ENCODE assay signal across 12 cellular contexts in genomic region chr2:177314194-177314593, GRCh38. TPM values are rescaled to one million over a fixed set of nuclear protein-coding genes. Genes with fewer than 3 reads are reported as not detected.
A peak's percentile ranks its signal among the peaks of the same experiment; 100 is the strongest.
DNase-seq lines count a peak whose midpoint lies in the region; ATAC-seq, FAIRE-seq and TF ChIP-seq lines count a peak whose summit lies in the region.
"Had no signal": no experiment of that assay in that cellular context is flagged by ENCODE, and none has a peak within 500 bp of the region (broad histone marks: within the 10 kb centered on the region; RNA-seq: fewer than 3 reads in every experiment).

No MANE protein-coding gene starts in this region.

- H3K36me3 ChIP-seq in GM23338 (ENCODE audit: insufficient read depth) (no peaks in the 10 kb centered on the region), heart left ventricle (no peaks in the 10 kb centered on the region), small intestine (ENCODE audit: control insufficient read depth in 2 of 2, insufficient read depth in 2 of 2, low read length in 2 of 2) (no peaks in the 10 kb centered on the region), spleen (peaks cover 0 to 3% (median 0%) of the 10 kb centered on the region in 6 donors)

- no peak overlapping the region for H3K27ac ChIP-seq in GM23338 (ENCODE audit: low read depth)
- peak overlapping the region in 4 of 12 donors; percentile 13 to 51 (median 24) for H3K27ac ChIP-seq in heart left ventricle
- no peak overlapping the region for H3K27ac ChIP-seq in small intestine (ENCODE audit: low read depth in 1 of 2, low read length in 1 of 2)
- no peak overlapping the region for H3K27ac ChIP-seq in spleen
- H3K27ac ChIP-seq: VCaP had no signal

- POLR2A ChIA-PET in activated CD4-positive, alpha-beta memory T cell treated with anti-CD3 and anti-CD28 coated beads, Interleukin-2, amount 10 ng/mL, durations not matched to agents 7 days and 5 days (lab: Charles Lee) = interaction anchor here (1.6 to 1.9 kb wide), 2 partner anchors 49 to 50 kb away, joined by 4 to 5 read pairs; no protein-coding TSS in a partner anchor

- H3K27me3 Mint-ChIP-seq in GM23338 (ENCODE audit: insufficient read depth, low read depth, poor library complexity) = peaks cover 7% of the 10 kb centered on the region
- no peaks in the 10 kb centered on the region for H3K27me3 Mint-ChIP-seq in activated CD4-positive, alpha-beta memory T cell treated with anti-CD3 and anti-CD28 coated beads, Interleukin-2, amount 10 ng/mL, durations not matched to agents 7 days and 5 days

- H3K4me1 ChIP-seq in GM23338 (ENCODE audit: insufficient read depth) (peaks cover 26% of the 10 kb centered on the region), heart left ventricle (peaks cover 0 to 16% (median 4%) of the 10 kb centered on the region in 12 donors), small intestine (ENCODE audit: control insufficient read depth in 2 of 2, insufficient read depth in 1 of 2, low read depth in 1 of 2, low read length in 1 of 2) (peaks cover 0 to 8% of the 10 kb centered on the region in 2 donors), spleen (peaks cover 0 to 5% (median 0%) of the 10 kb centered on the region in 6 donors)

- TF ChIP-seq POLR2A in heart left ventricle (IDR thresholded peaks at IDR 0.05) = no peak
- TF ChIP-seq POLR2A in spleen (IDR thresholded peaks at IDR 0.05) = no peak

- no peaks in the 10 kb centered on the region for H3K79me2 ChIP-seq in GM23338 (replicated peaks; ENCODE audit: insufficient read depth)

- no peak for FAIRE-seq in small intestine (lab: Jason Lieb, UNC)

- H3K4me2 ChIP-seq in GM23338 = peak overlapping the region; percentile 42

- no peaks in the 10 kb centered on the region for H3K27me3 ChIP-seq in GM23338 (ENCODE audit: insufficient read depth)
- H3K27me3 ChIP-seq in heart left ventricle = no peaks in the 10 kb centered on the region
- no peaks in the 10 kb centered on the region for H3K27me3 ChIP-seq in small intestine (ENCODE audit: control insufficient read depth in 2 of 2, insufficient read depth in 2 of 2, low read length in 2 of 2)
- H3K27me3 ChIP-seq in spleen (replicated peaks in 1 of 7) = no peaks in the 10 kb centered on the region

- no peak overlapping the region for H3K27ac Mint-ChIP-seq in GM23338
- H3K27ac Mint-ChIP-seq in activated CD4-positive, alpha-beta memory T cell treated with anti-CD3 and anti-CD28 coated beads, Interleukin-2, amount 10 ng/mL, durations not matched to agents 7 days and 5 days = no peak overlapping the region
- H3K27ac Mint-ChIP-seq: activated T-helper 2 cell treated with anti-CD3 and anti-CD28 coated beads, Interferon-gamma antibody, Interleukin-2, Interleukin-4, amounts not matched to agents 10 μg/mL and 5 μg/mL and 100 μg/mL, durations not matched to agents 14 hours and 24 hours and 36 hours had no signal

- no peak overlapping the region for H2AFZ ChIP-seq in GM23338

- H3F3A ChIP-seq in GM23338 (replicated peaks; ENCODE audit: low read depth) = no peaks in the 10 kb centered on the region

- no peak for ATAC-seq in GM23338
- ATAC-seq in heart left ventricle = peak; percentile 65 to 70 (median 69)

- no peaks in the 10 kb centered on the region for H3K9me3 Mint-ChIP-seq in GM23338
- peaks cover 3% of the 10 kb centered on the region for H3K9me3 Mint-ChIP-seq in activated CD4-positive, alpha-beta memory T cell treated with anti-CD3 and anti-CD28 coated beads, Interleukin-2, amount 10 ng/mL, durations not matched to agents 7 days and 5 days

- DNase-seq in GM23338 (ENCODE audit: low spot score) (no peak), astrocyte of the hippocampus (ENCODE audit: low read depth, low spot score) (peak; percentile 68), heart left ventricle (no peak), small intestine (peak; percentile 69), spleen (no peak), SHP77 (lab: John Stamatoyannopoulos, UW) (no peak), NCI-H510A (lab: John Stamatoyannopoulos, UW) (no peak)
- DNase-seq in activated CD4-positive, alpha-beta memory T cell treated with anti-CD3 and anti-CD28 coated beads, Interleukin-2, amount 10 ng/mL, durations not matched to agents 7 days and 5 days = no peak
- DNase-seq: stimulated activated CD4-positive, alpha-beta T cell treated with anti-CD3 and anti-CD28 coated beads, Interleukin-15, amount 100 ng/mL, for 24 hours; stimulated activated naive CD4-positive, alpha-beta T cell treated with Interleukin-2 at 50 U/mL for 16 hours had no signal

- intact Hi-C loops in heart left ventricle (cut with DNase I) (no loop called here), spleen (cut with DNase I; ENCODE audit: low total_unique reads) (no loop called here)

- H3K9me3 ChIP-seq in heart left ventricle (no peaks in the 10 kb centered on the region), small intestine (ENCODE audit: control insufficient read depth, low read depth) (no peaks in the 10 kb centered on the region), spleen (no peaks in the 10 kb centered on the region)

- H3K4me3 ChIP-seq in GM23338 (no peak overlapping the region), heart left ventricle (no peak overlapping the region), small intestine (ENCODE audit: low read depth in 1 of 2, low read length in 2 of 2) (no peak overlapping the region), spleen (no peak overlapping the region)

- H3K4me3 Mint-ChIP-seq in GM23338 = no peak overlapping the region
- no peak overlapping the region for H3K4me3 Mint-ChIP-seq in activated CD4-positive, alpha-beta memory T cell treated with anti-CD3 and anti-CD28 coated beads, Interleukin-2, amount 10 ng/mL, durations not matched to agents 7 days and 5 days

- no peaks in the 10 kb centered on the region for H4K20me1 ChIP-seq in GM23338 (replicated peaks; ENCODE audit: insufficient read depth)

- H3K4me1 Mint-ChIP-seq in GM23338 = peaks cover 33% of the 10 kb centered on the region
- peaks cover 17% of the 10 kb centered on the region for H3K4me1 Mint-ChIP-seq in activated CD4-positive, alpha-beta memory T cell treated with anti-CD3 and anti-CD28 coated beads, Interleukin-2, amount 10 ng/mL, durations not matched to agents 7 days and 5 days

- CTCF ChIA-PET in activated CD4-positive, alpha-beta memory T cell treated with anti-CD3 and anti-CD28 coated beads, Interleukin-2, amount 10 ng/mL, durations not matched to agents 7 days and 5 days (lab: Charles Lee) = interaction anchor here (1.2 to 2.9 kb wide), 4 partner anchors 8 to 166 kb away, joined by 3 to 17 read pairs (median 4); no protein-coding TSS in a partner anchor

- H3K9me2 ChIP-seq in GM23338 (ENCODE audit: insufficient read depth) = no peaks in the 10 kb centered on the region

- WGBS in heart left ventricle, 4 donors = 74 to 86% (median 78%) methylated on average over 1 of the region's 1 CpG
- 71 to 91% (median 76%) methylated on average over 1 of the region's 1 CpG for WGBS in small intestine, 3 donors
- 86 to 98% (median 92%) methylated on average over 1 of the region's 1 CpG for WGBS in spleen, 5 donors

- TF ChIP-seq CTCF in GM23338 (conservative IDR thresholded peaks at IDR 0.05; ENCODE audit: low read depth in 2 of 2) (no peak), heart left ventricle (IDR thresholded peaks at IDR 0.05) (no peak), spleen (IDR thresholded peaks at IDR 0.05 in 8 of 11, conservative IDR thresholded peaks at IDR 0.05 in 3 of 11) (no peak)

- no peaks in the 10 kb centered on the region for H3K36me3 Mint-ChIP-seq in GM23338 (ENCODE audit: low read depth)
- peaks cover 6% of the 10 kb centered on the region for H3K36me3 Mint-ChIP-seq in activated CD4-positive, alpha-beta memory T cell treated with anti-CD3 and anti-CD28 coated beads, Interleukin-2, amount 10 ng/mL, durations not matched to agents 7 days and 5 days (ENCODE audit: low read depth)

TF ChIP-seq in GM23338, 12 proteins besides CTCF, POLR2A, EP300 and RAD21:
- TF ChIP-seq STAT1 (IDR thresholded peaks at IDR 0.05; ENCODE audit: unreplicated experiment) = no peak
- no peak for TF ChIP-seq POLR2AphosphoS5 (IDR thresholded peaks at IDR 0.05; ENCODE audit: low read depth)
- TF ChIP-seq, protein P1, sequence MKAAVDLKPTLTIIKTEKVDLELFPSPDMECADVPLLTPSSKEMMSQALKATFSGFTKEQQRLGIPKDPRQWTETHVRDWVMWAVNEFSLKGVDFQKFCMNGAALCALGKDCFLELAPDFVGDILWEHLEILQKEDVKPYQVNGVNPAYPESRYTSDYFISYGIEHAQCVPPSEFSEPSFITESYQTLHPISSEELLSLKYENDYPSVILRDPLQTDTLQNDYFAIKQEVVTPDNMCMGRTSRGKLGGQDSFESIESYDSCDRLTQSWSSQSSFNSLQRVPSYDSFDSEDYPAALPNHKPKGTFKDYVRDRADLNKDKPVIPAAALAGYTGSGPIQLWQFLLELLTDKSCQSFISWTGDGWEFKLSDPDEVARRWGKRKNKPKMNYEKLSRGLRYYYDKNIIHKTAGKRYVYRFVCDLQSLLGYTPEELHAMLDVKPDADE (IDR thresholded peaks at IDR 0.05) = no peak
- TF ChIP-seq EZH2phosphoT487 (IDR thresholded peaks at IDR 0.05; ENCODE audit: unreplicated experiment) = no peak
- TF ChIP-seq ZNF331 (CRISPR knock-in tag; IDR thresholded peaks at IDR 0.05; ENCODE audit: low read depth) = no peak

RNA-seq across cellular contexts. Expression of gene NFE2L2, which starts 49.7 kb away (rescaled TPM):
- total RNA-seq in GM23338 (2014; rRNA removed; shearing (Covaris generic)) = 28.0 and 35.0 TPM in 2 replicates
- 37.8 and 39.1 TPM in 2 replicates for polyA plus RNA-seq in GM23338 (2016; fragmentation: Nextera tagmentation; extraction: Ambion mirVana)
- total RNA-seq in heart left ventricle = 10 to 100 TPM; 39.2 to 82.5 (median 59.4) TPM
- 10 to 100 TPM; 17.0 to 37.3 TPM for polyA plus RNA-seq in heart left ventricle
- 10 to 100 TPM; 56.7 to 94.2 (median 74.0) TPM for polyA plus RNA-seq in small intestine
- total RNA-seq in spleen = 100 to 1,000 TPM in 6 of 7 donors, 10 to 100 TPM in 1; 87.0 to 148 (median 107) TPM
- polyA plus RNA-seq in spleen = 10 to 100 TPM; 25.9 to 50.4 (median 27.0) TPM
- total RNA-seq in activated CD4-positive, alpha-beta memory T cell treated with anti-CD3 and anti-CD28 coated beads, Interleukin-2, amount 10 ng/mL, durations not matched to agents 7 days and 5 days = 10 to 100 TPM; 63.2 to 63.4 TPM

Comparison
In these comparisons a context has a peak if more than half of its experiments do, and no peak if none do; other contexts are left out.
1. DNase-seq: peak in astrocyte of the hippocampus (single experiment) and small intestine (single experiment); none in GM23338 (single experiment), heart left ventricle (0 of 5), spleen (single experiment), SHP77 (0 of 2), activated CD4-positive, alpha-beta memory T cell treated with anti-CD3 and anti-CD28 coated beads, Interleukin-2, amount 10 ng/mL, durations not matched to agents 7 days and 5 days (single experiment) and NCI-H510A (single experiment).